In genomic region chr15:74291101-74292071, GRCh38 we compare ENCODE assay signal across 1 cellular context.
TF ChIP-seq lines count a peak whose summit lies in the region.

No MANE protein-coding gene starts in this region.

TF ChIP-seq in K562, 482 proteins besides CTCF, POLR2A, EP300 and RAD21 (continued from another document and continues in another):
- no peak for TF ChIP-seq HLTF (IDR thresholded peaks at IDR 0.05)
- TF ChIP-seq CREB1 (IDR thresholded peaks at IDR 0.05) = no peak
- peak; percentile 44; the same call in 1 of the 2 replicates for TF ChIP-seq CREB1 (CRISPR knock-in tag; IDR thresholded peaks at IDR 0.05)
- peak; percentile 62; the same call in 1 of the 2 replicates for TF ChIP-seq DPF2 (IDR thresholded peaks at IDR 0.05)
- TF ChIP-seq TCFL5 (CRISPR knock-in tag; conservative IDR thresholded peaks at IDR 0.05) = no peak
- TF ChIP-seq MTA1 (IDR thresholded peaks at IDR 0.05; ENCODE audit: borderline replicate concordance) = no peak
- peak in 1 of 2 experiments; percentile 75; a peak in 1 of 4 replicates for TF ChIP-seq RCOR1 (IDR thresholded peaks at IDR 0.05; ENCODE audit: borderline replicate concordance in 1 of 2, low read depth in 2 of 2, low read length in 2 of 2)
- TF ChIP-seq ZNF695 (CRISPR knock-in tag; IDR thresholded peaks at IDR 0.05) = no peak
- TF ChIP-seq CREB3 (tag; conservative IDR thresholded peaks at IDR 0.05; ENCODE audit: low read depth) = 0 out of 2 replicates have a peak, but pooled peaks have one; percentile 56
- peak; percentile 99 for TF ChIP-seq REST (CRISPR knock-in tag; IDR thresholded peaks at IDR 0.05; ENCODE audit: low read depth)
- TF ChIP-seq ID3 (CRISPR knock-in tag; IDR thresholded peaks at IDR 0.05) = no peak
- TF ChIP-seq ID3 (tag; IDR thresholded peaks at IDR 0.05) = peak; percentile 45; the same call in 1 of the 2 replicates
- peak; percentile 89 for TF ChIP-seq MAX (CRISPR knock-in tag; IDR thresholded peaks at IDR 0.05)
- TF ChIP-seq SMARCA4 (IDR thresholded peaks at IDR 0.05) = 0 out of 2 replicates have a peak, but pooled peaks have one; percentile 36
- peak; percentile 88 for TF ChIP-seq E2F1 (CRISPR knock-in tag; IDR thresholded peaks at IDR 0.05)
- TF ChIP-seq LCOR (CRISPR knock-in tag; IDR thresholded peaks at IDR 0.05) = peak; percentile 89; the same call in 1 of the 2 replicates
- TF ChIP-seq ZNF589 (CRISPR knock-in tag; IDR thresholded peaks at IDR 0.05; ENCODE audit: low read depth) = peak; percentile 85
- no peak for TF ChIP-seq NCOA6 (IDR thresholded peaks at IDR 0.05)
- TF ChIP-seq GTF2B (IDR thresholded peaks at IDR 0.05; ENCODE audit: extremely low read depth, insufficient read length) = no peak
- TF ChIP-seq ETV1 (tag; conservative IDR thresholded peaks at IDR 0.05; ENCODE audit: low read depth) = peak; percentile 85
- peak; percentile 82; the same call in 1 of the 2 replicates for TF ChIP-seq ZNF232 (CRISPR knock-in tag; IDR thresholded peaks at IDR 0.05)
- peak; percentile 93 for TF ChIP-seq SMAD4 (CRISPR knock-in tag; conservative IDR thresholded peaks at IDR 0.05)
- peak; percentile 99 for TF ChIP-seq EHMT2 (IDR thresholded peaks at IDR 0.05)
- TF ChIP-seq ZNF511 (CRISPR knock-in tag; IDR thresholded peaks at IDR 0.05) = peak; percentile 99
- peak; percentile 24; the same call in 1 of the 2 replicates for TF ChIP-seq RB1 (IDR thresholded peaks at IDR 0.05; ENCODE audit: low read depth)
- TF ChIP-seq SIN3A (IDR thresholded peaks at IDR 0.05; ENCODE audit: borderline replicate concordance in 2 of 2, control insufficient read depth in 1 of 2, low read depth in 2 of 2, low read length in 2 of 2) = peak; percentile 65 to 90; a peak in 2 of 4 replicates
- peak; percentile 44; the same call in 1 of the 2 replicates for TF ChIP-seq BACH1 (tag; IDR thresholded peaks at IDR 0.05)
- TF ChIP-seq JUND (IDR thresholded peaks at IDR 0.05; ENCODE audit: borderline replicate concordance, low read depth, low read length) = peak; percentile 52; the same call in 1 of the 2 replicates
- TF ChIP-seq JUND (tag; IDR thresholded peaks at IDR 0.05; ENCODE audit: borderline replicate concordance, low read depth, low read length) = no peak; the same call in 2 of the 3 replicates
- peak; percentile 81 for TF ChIP-seq ATF4 (CRISPR knock-in tag; IDR thresholded peaks at IDR 0.05)
- TF ChIP-seq GTF2A2 (tag; IDR thresholded peaks at IDR 0.05) = no peak
- peak; percentile 31; the same call in 1 of the 2 replicates for TF ChIP-seq USF1 (CRISPR knock-in tag; IDR thresholded peaks at IDR 0.05)
- TF ChIP-seq ATF3 (IDR thresholded peaks at IDR 0.05) = peak; percentile 62; the same call in 1 of the 2 replicates
- peak; percentile 58; the same call in 1 of the 2 replicates for TF ChIP-seq ATF3 (CRISPR knock-in tag; conservative IDR thresholded peaks at IDR 0.05)
- TF ChIP-seq MIER1 (IDR thresholded peaks at IDR 0.05; ENCODE audit: low read depth) = peak; percentile 98
- no peak for TF ChIP-seq ARNT (IDR thresholded peaks at IDR 0.05)
- peak; percentile 62; the same call in 1 of the 2 replicates for TF ChIP-seq TEAD4 (IDR thresholded peaks at IDR 0.05; ENCODE audit: low read length)
- TF ChIP-seq TEAD4 (CRISPR knock-in tag; IDR thresholded peaks at IDR 0.05; ENCODE audit: borderline replicate concordance) = peak; percentile 64; the same call in 1 of the 2 replicates
- 0 out of 2 replicates have a peak, but pooled peaks have one; percentile 27 for TF ChIP-seq MYNN (IDR thresholded peaks at IDR 0.05)
- no peak for TF ChIP-seq MYNN (CRISPR knock-in tag; IDR thresholded peaks at IDR 0.05)
- peak; percentile 87 for TF ChIP-seq GABPB1 (CRISPR knock-in tag; IDR thresholded peaks at IDR 0.05)
- TF ChIP-seq ETS1 (conservative IDR thresholded peaks at IDR 0.05; ENCODE audit: control insufficient read depth, low read depth, low read length) = peak; percentile 63; the same call in 1 of the 2 replicates
- TF ChIP-seq NCOA1 (IDR thresholded peaks at IDR 0.05; ENCODE audit: low read depth) = peak; percentile 60
- TF ChIP-seq ZNF740 (CRISPR knock-in tag; IDR thresholded peaks at IDR 0.05) = peak; percentile 50; the same call in 1 of the 2 replicates
- TF ChIP-seq ZNF740 (tag; IDR thresholded peaks at IDR 0.05) = no peak
- peak; percentile 8 for TF ChIP-seq NEUROD1 (IDR thresholded peaks at IDR 0.05; ENCODE audit: borderline replicate concordance, low read depth, low read length, partially characterized antibody)
- TF ChIP-seq SRF (CRISPR knock-in tag; IDR thresholded peaks at IDR 0.05) = peak in 1 of 2 experiments; percentile 75; a peak in 2 of 4 replicates
- TF ChIP-seq ZNF717 (CRISPR knock-in tag; IDR thresholded peaks at IDR 0.05) = no peak
- peak; percentile 51; the same call in 1 of the 2 replicates for TF ChIP-seq CEBPG (CRISPR knock-in tag; IDR thresholded peaks at IDR 0.05)
- peak; percentile 59 to 92; a peak in 3 of 4 replicates for TF ChIP-seq CEBPG (tag; conservative IDR thresholded peaks at IDR 0.05 in 1 of 2, IDR thresholded peaks at IDR 0.05 in 1 of 2)
- no peak for TF ChIP-seq FOXM1 (IDR thresholded peaks at IDR 0.05; ENCODE audit: low read depth)
- TF ChIP-seq FOXM1 (CRISPR knock-in tag; IDR thresholded peaks at IDR 0.05; ENCODE audit: low read depth) = 0 out of 2 replicates have a peak, but pooled peaks have one; percentile 54
- no peak for TF ChIP-seq HMG20A (CRISPR knock-in tag; conservative IDR thresholded peaks at IDR 0.05)
- TF ChIP-seq CHAMP1 (IDR thresholded peaks at IDR 0.05) = peak; percentile 65; the same call in 1 of the 2 replicates
